ENCODE assay signal across 8 cellular contexts in genomic region chr4:89299153-89299789, GRCh38. TPM values are rescaled to one million over a fixed set of nuclear protein-coding genes. Genes with fewer than 3 reads are reported as not detected.
DNase-seq lines count a peak whose midpoint lies in the region; ATAC-seq and TF ChIP-seq lines count a peak whose summit lies in the region.

No MANE protein-coding gene starts in this region.

- peak overlapping the region; percentile 82 for H3K27ac ChIP-seq in CD4-positive, alpha-beta T cell (ENCODE audit: low read depth, low read length)

- intact Hi-C loops in CD4-positive, alpha-beta T cell (cut with DNase I, micrococcal nuclease), result loop anchor here in 1 of 2 experiments (2.0 to 5.0 kb wide), 5 partner anchors 16 to 136 kb away; no protein-coding TSS in a partner anchor

- peak overlapping the region; percentile 91 for H3K4me3 Mint-ChIP-seq in CD4-positive, alpha-beta T cell
- H3K4me3 Mint-ChIP-seq in activated naive CD8-positive, alpha-beta T cell treated with anti-CD3 and anti-CD28 coated beads for 36 hours, result peak overlapping the region; percentile 79

- H3K27me3 ChIP-seq in CD4-positive, alpha-beta T cell (ENCODE audit: control insufficient read depth, insufficient read depth, low read length), result no peaks in the 10 kb centered on the region
- H3K27me3 ChIP-seq in mononuclear cell (ENCODE audit: insufficient read depth, low read length), result no peaks in the 10 kb centered on the region

- H3K27me3 Mint-ChIP-seq in CD4-positive, alpha-beta T cell, result no peaks in the 10 kb centered on the region
- H3K27me3 Mint-ChIP-seq in activated naive CD8-positive, alpha-beta T cell treated with anti-CD3 and anti-CD28 coated beads for 36 hours, result no peaks in the 10 kb centered on the region

- no peak for TF ChIP-seq CTCF in CD4-positive, alpha-beta T cell (IDR thresholded peaks at IDR 0.05)

- POLR2A ChIA-PET in CD4-positive, alpha-beta T cell (lab: Charles Lee), result interaction anchor here (0.8 to 4.1 kb wide), 19 partner anchors 8 to 843 kb away, joined by 3 to 45 read pairs (median 7); partner anchors contain the start of genes GPRIN3, HERC5 and TIGD2

- DNase-seq in CD4-positive, alpha-beta T cell, result no peak
- no peak for DNase-seq in activated naive CD8-positive, alpha-beta T cell treated with anti-CD3 and anti-CD28 coated beads for 36 hours
- DNase-seq in MV-4-11 (lab: John Stamatoyannopoulos, UW) (no peak), superior temporal gyrus (ENCODE audit: extremely low spot score) (no peak), DMS 273 treated with DMSO at 0.1 percent for 48 hours (lab: John Stamatoyannopoulos, UW) (no peak)

- H3K9me3 ChIP-seq in CD4-positive, alpha-beta T cell (ENCODE audit: control insufficient read depth, low read length), result no peaks in the 10 kb centered on the region
- H3K9me3 ChIP-seq in mononuclear cell (ENCODE audit: low read depth, low read length), result no peaks in the 10 kb centered on the region

- peaks cover 90% of the 10 kb centered on the region for H3K4me1 Mint-ChIP-seq in CD4-positive, alpha-beta T cell (ENCODE audit: low read depth)
- H3K4me1 Mint-ChIP-seq in activated naive CD8-positive, alpha-beta T cell treated with anti-CD3 and anti-CD28 coated beads for 36 hours, result peaks cover 65% of the 10 kb centered on the region

- peak overlapping the region; percentile 92 for H3K27ac Mint-ChIP-seq in CD4-positive, alpha-beta T cell
- H3K27ac Mint-ChIP-seq in activated naive CD8-positive, alpha-beta T cell treated with anti-CD3 and anti-CD28 coated beads for 36 hours, result peak overlapping the region; percentile 95

- CTCF ChIA-PET in CD4-positive, alpha-beta T cell (lab: Charles Lee), result interaction anchor here (0.6 to 4.6 kb wide), 14 partner anchors 8 to 74 kb away, joined by 3 to 29 read pairs (median 4); partner anchors contain the start of gene GPRIN3

- peaks cover 81% of the 10 kb centered on the region for H3K4me1 ChIP-seq in mononuclear cell (ENCODE audit: insufficient read depth, low read length)

- H3K36me3 Mint-ChIP-seq in CD4-positive, alpha-beta T cell (ENCODE audit: low read depth), result peaks cover 14% of the 10 kb centered on the region
- H3K36me3 Mint-ChIP-seq in activated naive CD8-positive, alpha-beta T cell treated with anti-CD3 and anti-CD28 coated beads for 36 hours, result peaks cover 13% of the 10 kb centered on the region

- H3K9me3 Mint-ChIP-seq in CD4-positive, alpha-beta T cell, result no peaks in the 10 kb centered on the region
- no peaks in the 10 kb centered on the region for H3K9me3 Mint-ChIP-seq in activated naive CD8-positive, alpha-beta T cell treated with anti-CD3 and anti-CD28 coated beads for 36 hours

- H3K4me3 ChIP-seq in mononuclear cell (ENCODE audit: low read length), result peak overlapping the region; percentile 22

- ATAC-seq in CD4-positive, alpha-beta T cell (ENCODE audit: poor library complexity), result peak; percentile 35
- ATAC-seq in HG02759 (IDR thresholded peaks at IDR 0.05; ENCODE audit: unreplicated experiment) (peak; percentile 53), HG03342 (IDR thresholded peaks at IDR 0.05; ENCODE audit: unreplicated experiment) (no peak)

RNA-seq across cellular contexts. Expression of gene GPRIN3, which starts 8.3 kb away (rescaled TPM):
- 10 to 100 TPM; 46.4 TPM for total RNA-seq in CD4-positive, alpha-beta T cell
- 1 to 10 TPM; 9.2 to 9.4 TPM for total RNA-seq in activated naive CD8-positive, alpha-beta T cell treated with anti-CD3 and anti-CD28 coated beads for 36 hours
- total RNA-seq in mononuclear cell, result 51.6 TPM
